ENCODE assay signal across 11 cellular contexts in genomic region chr1:63813829-63814277, GRCh38. TPM values are rescaled to one million over a fixed set of nuclear protein-coding genes. Genes with fewer than 3 reads are reported as not detected.
DNase-seq lines count a peak whose midpoint lies in the region; ATAC-seq and TF ChIP-seq lines count a peak whose summit lies in the region.
"Had no signal": no experiment of that assay in that cellular context is flagged by ENCODE, and none has a peak within 500 bp of the region (broad histone marks: within the 10 kb centered on the region; RNA-seq: fewer than 3 reads in every experiment).

No MANE protein-coding gene starts in this region.

- H3K9me2 ChIP-seq in PC-9 (ENCODE audit: insufficient read depth) = no peaks in the 10 kb centered on the region

- peaks cover 18% of the 10 kb centered on the region for H3K4me1 ChIP-seq in PC-9 (replicated peaks; ENCODE audit: insufficient read depth)
- H3K4me1 ChIP-seq: right lobe of liver had no signal

- H3K79me2 ChIP-seq in PC-9 (ENCODE audit: low read depth) = peaks cover 52% of the 10 kb centered on the region

- peak overlapping the region; percentile 48 for H3K27ac Mint-ChIP-seq in stimulated activated naive B cell treated with anti-CD40 and anti-IgM and Interleukin-4, amounts not matched to agents 10 μg/mL and 1 μg/mL and 100 μg/mL, for 72 hours
- no peak overlapping the region for H3K27ac Mint-ChIP-seq in stimulated activated effector memory CD8-positive, alpha-beta T cell treated with anti-CD3 and anti-CD28 coated beads, Interleukin-12 subunit alpha, Interleukin-12 subunit beta, amount 100 ng/mL, for 72 hours
- H3K27ac Mint-ChIP-seq: activated T-cell treated with anti-CD3 and anti-CD28 coated beads, Interleukin-2, amount 50 U/mL, for 72 hours had no signal

- no peak overlapping the region for H3K4me2 ChIP-seq in PC-9

- TF ChIP-seq POLR2A in erythroblast (IDR thresholded peaks at IDR 0.05; ENCODE audit: low read length) = no peak

- peaks cover 4 to 43% of the 10 kb centered on the region in 2 donors for H3K4me1 Mint-ChIP-seq in stimulated activated naive B cell treated with anti-CD40 and anti-IgM and Interleukin-4, amounts not matched to agents 10 μg/mL and 1 μg/mL and 100 μg/mL, for 72 hours
- H3K4me1 Mint-ChIP-seq in stimulated activated effector memory CD8-positive, alpha-beta T cell treated with anti-CD3 and anti-CD28 coated beads, Interleukin-12 subunit alpha, Interleukin-12 subunit beta, amount 100 ng/mL, for 72 hours = no peaks in the 10 kb centered on the region

- no peaks in the 10 kb centered on the region for H4K20me1 ChIP-seq in PC-9 (ENCODE audit: insufficient read depth)

- no peak overlapping the region for H3K4me3 ChIP-seq in PC-9
- H3K4me3 ChIP-seq in foreskin fibroblast (ENCODE audit: low read depth in 1 of 2, low read length in 2 of 2) = no peak overlapping the region
- H3K4me3 ChIP-seq: right lobe of liver had no signal

- no peak for TF ChIP-seq CTCF in PC-9 (conservative IDR thresholded peaks at IDR 0.05)
- no peak for TF ChIP-seq CTCF in foreskin fibroblast (IDR thresholded peaks at IDR 0.05; ENCODE audit: low read depth, low read length)

- peaks cover 10% of the 10 kb centered on the region; the same call in 1 of the 2 replicates for H3F3A ChIP-seq in PC-9 (ENCODE audit: insufficient read depth, low read depth)

- no peaks in the 10 kb centered on the region for H3K9me3 ChIP-seq in PC-9 (ENCODE audit: insufficient read depth, low read depth)
- H3K9me3 ChIP-seq: right lobe of liver had no signal

- H3K9me3 Mint-ChIP-seq in stimulated activated naive B cell treated with anti-CD40 and anti-IgM and Interleukin-4, amounts not matched to agents 10 μg/mL and 1 μg/mL and 100 μg/mL, for 72 hours = peaks cover 5 to 8% of the 10 kb centered on the region in 2 donors
- no peaks in the 10 kb centered on the region for H3K9me3 Mint-ChIP-seq in stimulated activated effector memory CD8-positive, alpha-beta T cell treated with anti-CD3 and anti-CD28 coated beads, Interleukin-12 subunit alpha, Interleukin-12 subunit beta, amount 100 ng/mL, for 72 hours

- peak overlapping the region in 1 of 2 donors; percentile 28 for H3K4me3 Mint-ChIP-seq in stimulated activated naive B cell treated with anti-CD40 and anti-IgM and Interleukin-4, amounts not matched to agents 10 μg/mL and 1 μg/mL and 100 μg/mL, for 72 hours
- no peak overlapping the region for H3K4me3 Mint-ChIP-seq in stimulated activated effector memory CD8-positive, alpha-beta T cell treated with anti-CD3 and anti-CD28 coated beads, Interleukin-12 subunit alpha, Interleukin-12 subunit beta, amount 100 ng/mL, for 72 hours
- H3K4me3 Mint-ChIP-seq: activated T-cell treated with anti-CD3 and anti-CD28 coated beads, Interleukin-2, amount 50 U/mL, for 72 hours had no signal

- H3K36me3 ChIP-seq in PC-9 (ENCODE audit: low read depth) = no peaks in the 10 kb centered on the region
- H3K36me3 ChIP-seq: right lobe of liver had no signal

- intact Hi-C loops in PC-9 (cut with micrococcal nuclease; ENCODE audit: unreplicated experiment) = no loop called here

- peaks cover 5 to 6% of the 10 kb centered on the region in 2 donors for H3K36me3 Mint-ChIP-seq in stimulated activated naive B cell treated with anti-CD40 and anti-IgM and Interleukin-4, amounts not matched to agents 10 μg/mL and 1 μg/mL and 100 μg/mL, for 72 hours
- H3K36me3 Mint-ChIP-seq in stimulated activated effector memory CD8-positive, alpha-beta T cell treated with anti-CD3 and anti-CD28 coated beads, Interleukin-12 subunit alpha, Interleukin-12 subunit beta, amount 100 ng/mL, for 72 hours = no peaks in the 10 kb centered on the region

- H3K27ac ChIP-seq in PC-9 = peak overlapping the region; percentile 7; the same call in 1 of the 2 replicates
- H3K27ac ChIP-seq: right lobe of liver had no signal

- ATAC-seq in GM21723 (IDR thresholded peaks at IDR 0.05; ENCODE audit: unreplicated experiment) (peak; percentile 77), GM19452 (IDR thresholded peaks at IDR 0.05; ENCODE audit: unreplicated experiment) (no peak)
- peak; percentile 87 to 92 for ATAC-seq in stimulated activated naive B cell treated with anti-CD40 and anti-IgM and Interleukin-4, amounts not matched to agents 10 μg/mL and 1 μg/mL and 100 μg/mL, for 72 hours (replicated peaks)
- ATAC-seq in stimulated activated effector memory CD8-positive, alpha-beta T cell treated with anti-CD3 and anti-CD28 coated beads, Interleukin-12 subunit alpha, Interleukin-12 subunit beta, amount 100 ng/mL, for 72 hours = no peak
- ATAC-seq: activated T-cell treated with anti-CD3 and anti-CD28 coated beads, Interleukin-2, amount 50 U/mL, for 72 hours; HCT116; right lobe of liver had no signal

- BruUV-seq in PC-9 (replicated peaks; lab: Mats Ljungman, UMichigan) = no TSS peak

- H3K27me3 Mint-ChIP-seq in stimulated activated naive B cell treated with anti-CD40 and anti-IgM and Interleukin-4, amounts not matched to agents 10 μg/mL and 1 μg/mL and 100 μg/mL, for 72 hours = peaks cover 0 to 3% of the 10 kb centered on the region in 2 donors

- peak in 1 of 2 experiments; percentile 59 for DNase-seq in PC-9
- peak; percentile 48 to 68 for DNase-seq in foreskin fibroblast
- no peak for DNase-seq in stimulated activated naive B cell treated with anti-CD40 and anti-IgM and Interleukin-4, amounts not matched to agents 10 μg/mL and 1 μg/mL and 100 μg/mL, for 72 hours
- no peak for DNase-seq in NCI-H2196 (lab: John Stamatoyannopoulos, UW; ENCODE audit: unreplicated experiment)
- no peak for DNase-seq in erythroblast (lab: John Stamatoyannopoulos, UW)
- DNase-seq in stimulated activated effector memory CD8-positive, alpha-beta T cell treated with anti-CD3 and anti-CD28 coated beads, Interleukin-12 subunit alpha, Interleukin-12 subunit beta, amount 100 ng/mL, for 72 hours (ENCODE audit: low spot score in 2 of 2) = no peak
- DNase-seq: activated T-cell treated with anti-CD3 and anti-CD28 coated beads, Interleukin-2, amount 50 U/mL, for 72 hours; right lobe of liver had no signal

- CTCF ChIA-PET in PC-9 (lab: Charles Lee) = interaction anchor here (0.7 kb wide), 1 partner anchor 16 kb away, joined by 3 read pairs; no protein-coding TSS in a partner anchor

- POLR2A ChIA-PET in PC-9 (lab: Charles Lee; ENCODE audit: unreplicated experiment) = interaction anchor here (0.5 kb wide), 1 partner anchor 11 kb away, joined by 6 read pairs; no protein-coding TSS in a partner anchor

- no peak overlapping the region for H2AFZ ChIP-seq in PC-9

- no peaks in the 10 kb centered on the region for H3K27me3 ChIP-seq in PC-9 (ENCODE audit: insufficient read depth, low read depth)
- H3K27me3 ChIP-seq: right lobe of liver had no signal

RNA-seq across cellular contexts. Expression of gene ROR1, which starts 40.0 kb away (rescaled TPM):
- total RNA-seq in PC-9 (2021) = 16.0 and 19.0 TPM in 2 replicates

Comparison
In these comparisons a context has a peak if more than half of its experiments do, and no peak if none do; other contexts are left out.
1. ATAC-seq: peak in GM21723 (single experiment) and stimulated activated naive B cell treated with anti-CD40 and anti-IgM and Interleukin-4, amounts not matched to agents 10 μg/mL and 1 μg/mL and 100 μg/mL, for 72 hours (2 of 2); none in GM19452 (single experiment) and stimulated activated effector memory CD8-positive, alpha-beta T cell treated with anti-CD3 and anti-CD28 coated beads, Interleukin-12 subunit alpha, Interleukin-12 subunit beta, amount 100 ng/mL, for 72 hours (single experiment).
2. DNase-seq: peak in foreskin fibroblast (2 of 2); none in stimulated activated naive B cell treated with anti-CD40 and anti-IgM and Interleukin-4, amounts not matched to agents 10 μg/mL and 1 μg/mL and 100 μg/mL, for 72 hours (single experiment), NCI-H2196 (single experiment), erythroblast (0 of 2) and stimulated activated effector memory CD8-positive, alpha-beta T cell treated with anti-CD3 and anti-CD28 coated beads, Interleukin-12 subunit alpha, Interleukin-12 subunit beta, amount 100 ng/mL, for 72 hours (0 of 2).